27 cellular contexts compared by ENCODE assay signal in genomic region chr12:84627582-84627981, GRCh38.
"Had no signal": no experiment of that assay in that cellular context is flagged by ENCODE, and none has a peak within 500 bp of the region (broad histone marks: within the 10 kb centered on the region; RNA-seq: fewer than 3 reads in every experiment).

No MANE protein-coding gene starts in this region.

- H3K9me3 ChIP-seq: left ventricle myocardium inferior, ovary, prostate gland, spleen, thyroid gland, transverse colon, upper lobe of right lung had no signal

- H3K4me3 ChIP-seq: left ventricle myocardium inferior, lung, ovary, prostate gland, skin epidermis, spleen, thyroid gland, transverse colon, upper lobe of right lung had no signal

- H3K4me1 Mint-ChIP-seq: immature natural killer cell; naive B cell; natural killer cell; nephron progenitor cell; stimulated activated effector memory CD8-positive, alpha-beta T cell treated with anti-CD3 and anti-CD28 coated beads, Interleukin-12 subunit alpha, Interleukin-12 subunit beta, amount 100 ng/mL, for 72 hours; stimulated activated naive CD8-positive, alpha-beta T cell treated with anti-CD3 and anti-CD28 coated beads, Interleukin-15, amount 100 ng/mL, for 72 hours had no signal

- DNase-seq: hippocampal formation; immature natural killer cell; left ventricle myocardium inferior; mesendoderm; naive B cell; natural killer cell; nephron progenitor cell; ovary; posterior cingulate gyrus; retina; right cardiac atrium; spleen; stimulated activated CD4-positive, alpha-beta T cell treated with anti-CD3 and anti-CD28 coated beads, Interleukin-4, amount 100 ng/mL, for 24 hours; stimulated activated naive CD4-positive, alpha-beta T cell treated with Interleukin-2 at 50 U/mL for 16 hours; stimulated activated naive CD8-positive, alpha-beta T cell treated with anti-CD3 and anti-CD28 coated beads, Interleukin-15, amount 100 ng/mL, for 72 hours; substantia nigra; thyroid gland; transverse colon; upper lobe of right lung had no signal

- ATAC-seq: natural killer cell; right cardiac atrium; sciatic nerve; stimulated activated effector memory CD8-positive, alpha-beta T cell treated with anti-CD3 and anti-CD28 coated beads, Interleukin-12 subunit alpha, Interleukin-12 subunit beta, amount 100 ng/mL, for 72 hours; stimulated activated naive CD8-positive, alpha-beta T cell treated with anti-CD3 and anti-CD28 coated beads, Interleukin-15, amount 100 ng/mL, for 72 hours; upper lobe of right lung had no signal

- FAIRE-seq: islet of Langerhans, urothelium cell line had no signal

- H3K27ac Mint-ChIP-seq: immature natural killer cell; mesothelial cell of epicardium; naive B cell; natural killer cell; nephron progenitor cell; stimulated activated effector memory CD8-positive, alpha-beta T cell treated with anti-CD3 and anti-CD28 coated beads, Interleukin-12 subunit alpha, Interleukin-12 subunit beta, amount 100 ng/mL, for 72 hours; stimulated activated naive CD8-positive, alpha-beta T cell treated with anti-CD3 and anti-CD28 coated beads, Interleukin-15, amount 100 ng/mL, for 72 hours had no signal

- H3K27me3 ChIP-seq: ovary, spleen, thyroid gland, transverse colon, upper lobe of right lung had no signal

- H3K9me3 Mint-ChIP-seq: mesothelial cell of epicardium; nephron progenitor cell; stimulated activated naive CD8-positive, alpha-beta T cell treated with anti-CD3 and anti-CD28 coated beads, Interleukin-15, amount 100 ng/mL, for 72 hours had no signal

- H3K27ac ChIP-seq: left ventricle myocardium inferior, ovary, prostate gland, skin epidermis, spleen, thyroid gland, transverse colon, upper lobe of right lung had no signal

- H3K36me3 ChIP-seq: left ventricle myocardium inferior, ovary, prostate gland, spleen, thyroid gland, transverse colon, upper lobe of right lung had no signal

- H3K27me3 Mint-ChIP-seq: stimulated activated naive CD8-positive, alpha-beta T cell treated with anti-CD3 and anti-CD28 coated beads, Interleukin-15, amount 100 ng/mL, for 72 hours had no signal

- H3K4me1 ChIP-seq: left ventricle myocardium inferior, prostate gland, spleen, thyroid gland, transverse colon, upper lobe of right lung had no signal

- H3K4me3 Mint-ChIP-seq: immature natural killer cell; mesothelial cell of epicardium; naive B cell; natural killer cell; nephron progenitor cell; stimulated activated effector memory CD8-positive, alpha-beta T cell treated with anti-CD3 and anti-CD28 coated beads, Interleukin-12 subunit alpha, Interleukin-12 subunit beta, amount 100 ng/mL, for 72 hours; stimulated activated naive CD8-positive, alpha-beta T cell treated with anti-CD3 and anti-CD28 coated beads, Interleukin-15, amount 100 ng/mL, for 72 hours had no signal

- H3K36me3 Mint-ChIP-seq: immature natural killer cell; mesothelial cell of epicardium; naive B cell; natural killer cell; stimulated activated effector memory CD8-positive, alpha-beta T cell treated with anti-CD3 and anti-CD28 coated beads, Interleukin-12 subunit alpha, Interleukin-12 subunit beta, amount 100 ng/mL, for 72 hours had no signal
